13 cellular contexts compared by ENCODE assay signal in the genomic region with DNA sequence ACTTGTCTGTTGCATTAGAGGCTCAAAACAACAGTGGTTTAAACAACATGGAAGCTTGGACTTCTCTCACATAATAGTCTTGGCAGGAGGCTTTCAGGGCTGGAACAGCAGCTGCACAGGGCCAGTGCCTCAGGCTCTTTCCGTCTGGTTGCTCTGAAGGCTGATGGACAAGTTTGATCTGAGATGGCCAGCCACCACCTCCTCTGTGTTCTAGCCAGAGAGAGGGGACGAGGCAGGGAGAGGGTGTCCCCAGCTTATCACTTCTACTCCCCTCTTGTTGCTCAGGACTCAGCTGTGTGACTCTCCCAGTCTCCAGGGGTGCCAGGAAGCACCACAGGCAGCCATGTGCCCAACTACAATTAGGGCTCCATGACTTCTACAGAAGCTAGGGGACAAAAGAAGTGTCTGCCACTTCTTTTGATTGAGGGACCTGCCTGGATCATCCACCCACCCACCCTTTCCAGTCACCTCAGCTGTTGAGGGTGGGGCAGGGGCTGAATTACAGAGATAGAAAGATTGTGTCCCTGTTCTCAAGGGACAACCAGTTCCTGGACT. TPM values are rescaled to one million over a fixed set of nuclear protein-coding genes. Genes with fewer than 3 reads are reported as not detected.
DNase-seq lines count a peak whose midpoint lies in the region; FAIRE-seq and TF ChIP-seq lines count a peak whose summit lies in the region.
"Had no signal": no experiment of that assay in that cellular context is flagged by ENCODE, and none has a peak within 500 bp of the region (broad histone marks: within the 10 kb centered on the region; RNA-seq: fewer than 3 reads in every experiment).

No MANE protein-coding gene starts in this region.

- H3K9ac ChIP-seq in H9 (ENCODE audit: extremely low read depth, insufficient read length, low read length), result no peak overlapping the region
- H3K9ac ChIP-seq in endothelial cell of umbilical vein (replicated peaks; ENCODE audit: extremely low read depth, insufficient read depth, low read length), result peak overlapping the region; percentile 76
- no peak overlapping the region for H3K9ac ChIP-seq in neural progenitor cell

- H3K18ac ChIP-seq in H9 (ENCODE audit: insufficient read length, low read depth, low read length), result peak overlapping the region; percentile 43

- no CpG with 5 or more reads among the region's 2 CpGs for WGBS in H9 (ENCODE audit: extremely low coverage, insufficient read length, low lambda C conversion rate)
- 72 to 88% (median 77%) methylated on average over 2 of the region's 2 CpGs for WGBS in ovary, 3 donors

- H3K23ac ChIP-seq in H9 (ENCODE audit: insufficient read length, low read depth, low read length), result no peak overlapping the region

- H3K79me1 ChIP-seq in H9 (ENCODE audit: insufficient read depth, low read depth, low read length, poor library complexity, severe bottlenecking), result no peaks in the 10 kb centered on the region

- TF ChIP-seq CTCF in BE2C (IDR thresholded peaks at IDR 0.05; ENCODE audit: low read depth, low read length), result no peak
- no peak for TF ChIP-seq CTCF in H9 (conservative IDR thresholded peaks at IDR 0.05)
- TF ChIP-seq CTCF in endothelial cell of umbilical vein (IDR thresholded peaks at IDR 0.05; ENCODE audit: extremely low read depth in 1 of 2, insufficient read depth in 1 of 2, low read depth in 1 of 2, low read length in 2 of 2), result no peak
- no peak for TF ChIP-seq CTCF in neural progenitor cell (IDR thresholded peaks at IDR 0.05)
- TF ChIP-seq CTCF in ovary (IDR thresholded peaks at IDR 0.05), result no peak

- BruUV-seq in endothelial cell of umbilical vein (replicated peaks; lab: Mats Ljungman, UMichigan), result no TSS peak

- H3K36me3 ChIP-seq in BE2C (no peaks in the 10 kb centered on the region), endothelial cell of umbilical vein (ENCODE audit: control insufficient read depth in 2 of 2, extremely low read depth in 1 of 2, insufficient read depth in 2 of 2, low read length in 2 of 2) (no peaks in the 10 kb centered on the region), neural progenitor cell (no peaks in the 10 kb centered on the region), ovary (no peaks in the 10 kb centered on the region)

- no peak overlapping the region for H4K8ac ChIP-seq in H9 (replicated peaks; ENCODE audit: insufficient read length, low read depth, low read length)

- H3K27ac ChIP-seq in H9 (ENCODE audit: insufficient read length, low read depth, low read length) (peak overlapping the region; percentile 60), endothelial cell of umbilical vein (ENCODE audit: insufficient read depth, low read depth, low read length) (peak overlapping the region; percentile 98), neural progenitor cell (no peak overlapping the region), ovary (no peak overlapping the region)

- no peaks in the 10 kb centered on the region for H3K27me3 ChIP-seq in BE2C
- no peaks in the 10 kb centered on the region for H3K27me3 ChIP-seq in H9 (ENCODE audit: insufficient read depth, low read length)
- H3K27me3 ChIP-seq in endothelial cell of umbilical vein (ENCODE audit: control insufficient read depth in 2 of 2, insufficient read depth in 2 of 2, low read length in 2 of 2), result no peaks in the 10 kb centered on the region
- H3K27me3 ChIP-seq in neural progenitor cell, result no peaks in the 10 kb centered on the region
- H3K27me3 ChIP-seq in ovary, result no peaks in the 10 kb centered on the region

- no peaks in the 10 kb centered on the region for H3K9me1 ChIP-seq in endothelial cell of umbilical vein (replicated peaks; ENCODE audit: control insufficient read depth, extremely low read depth, insufficient read depth, low read length)

- CTCF ChIA-PET in endothelial cell of umbilical vein (lab: Charles Lee), result interaction anchor here (0.7 to 7.8 kb wide), 9 partner anchors 12 to 153 kb away, joined by 3 to 163 read pairs (median 3); no protein-coding TSS in a partner anchor

- H4K20me1 ChIP-seq in H9 (ENCODE audit: control insufficient read depth, insufficient read depth, insufficient read length) (no peaks in the 10 kb centered on the region), endothelial cell of umbilical vein (replicated peaks; ENCODE audit: control insufficient read depth, extremely low read depth, insufficient read depth, low read length) (no peaks in the 10 kb centered on the region), neural progenitor cell (ENCODE audit: low read depth) (no peaks in the 10 kb centered on the region)

- peak overlapping the region; percentile 17 for H3K4me2 ChIP-seq in H9 (ENCODE audit: insufficient read depth, insufficient read length, low read length)
- peak overlapping the region; percentile 68 for H3K4me2 ChIP-seq in endothelial cell of umbilical vein (ENCODE audit: insufficient read depth, low read length)
- H3K4me2 ChIP-seq in neural progenitor cell, result peak overlapping the region; percentile 65

- H3K79me2 ChIP-seq in H9 (ENCODE audit: insufficient read depth, low read length) (no peaks in the 10 kb centered on the region), endothelial cell of umbilical vein (ENCODE audit: control insufficient read depth, insufficient read depth, low read length) (no peaks in the 10 kb centered on the region), neural progenitor cell (ENCODE audit: low read depth) (no peaks in the 10 kb centered on the region)

- H3K27ac Mint-ChIP-seq in H9 (peak overlapping the region; percentile 95 to 98 (median 97)), neural progenitor cell (peak overlapping the region; percentile 85)
- H3K27ac Mint-ChIP-seq: CD14-positive monocyte had no signal

- DNase-seq in BE2C (peak; percentile 76), H9 (no peak), endothelial cell of umbilical vein (ENCODE audit: low read depth, low spot score) (peak; percentile 19), neural progenitor cell (ENCODE audit: low spot score) (no peak), NCI-H1105 (lab: John Stamatoyannopoulos, UW) (no peak), ovary (no peak), HuH-7.5 (ENCODE audit: low spot score) (no peak)
- DNase-seq in activated naive CD4-positive, alpha-beta T cell treated with Interleukin-2 at 50 U/mL for 16 hours, result no peak
- DNase-seq: MV-4-11; naive thymus-derived CD8-positive, alpha-beta T cell; SIG-M5 had no signal

- no peak overlapping the region for H2BK15ac ChIP-seq in H9 (ENCODE audit: low read depth, low read length)

- H3K9me3 Mint-ChIP-seq in H9 (no peaks in the 10 kb centered on the region), neural progenitor cell (no peaks in the 10 kb centered on the region)

- no peak for TF ChIP-seq EP300 in ovary (IDR thresholded peaks at IDR 0.05)

- peak overlapping the region; percentile 36 for H2BK5ac ChIP-seq in H9 (ENCODE audit: insufficient read length, low read length)

- intact Hi-C loops in endothelial cell of umbilical vein (cut with micrococcal nuclease) (loop anchor here (1.0 to 10.0 kb wide), 2 partner anchors 21 to 879 kb away; a partner anchor contains a TSS), ovary (cut with DNase I) (no loop called here)

- no peak overlapping the region for H2AK5ac ChIP-seq in H9 (ENCODE audit: insufficient read length, low read length)

- no peak for FAIRE-seq in endothelial cell of umbilical vein (lab: Jason Lieb, UNC)

- H3K4me3 Mint-ChIP-seq in H9 (no peak overlapping the region), neural progenitor cell (no peak overlapping the region)
- H3K4me3 Mint-ChIP-seq: naive thymus-derived CD8-positive, alpha-beta T cell had no signal

- H2AFZ ChIP-seq in H9 (ENCODE audit: low read length) (no peak overlapping the region), endothelial cell of umbilical vein (ENCODE audit: low read depth, low read length) (peak overlapping the region; percentile 81), neural progenitor cell (replicated peaks) (peak overlapping the region; percentile 65)

- H3F3A ChIP-seq in neural progenitor cell (ENCODE audit: low read depth), result peaks cover 17% of the 10 kb centered on the region

- no peaks in the 10 kb centered on the region for H3K9me3 ChIP-seq in BE2C
- no peaks in the 10 kb centered on the region for H3K9me3 ChIP-seq in H9 (ENCODE audit: control insufficient read depth, low read depth, low read length)
- no peaks in the 10 kb centered on the region for H3K9me3 ChIP-seq in endothelial cell of umbilical vein (replicated peaks; ENCODE audit: control insufficient read depth, insufficient read depth, low read length)
- H3K9me3 ChIP-seq in neural progenitor cell (ENCODE audit: low read depth), result no peaks in the 10 kb centered on the region
- H3K9me3 ChIP-seq in ovary, result no peaks in the 10 kb centered on the region

- no peak for TF ChIP-seq POLR2A in endothelial cell of umbilical vein (IDR thresholded peaks at IDR 0.05; ENCODE audit: low read depth, low read length)
- no peak for TF ChIP-seq POLR2A in ovary (IDR thresholded peaks at IDR 0.05)

- H3K56ac ChIP-seq in H9 (ENCODE audit: insufficient read length, low read depth, low read length), result no peak overlapping the region

- H3K23me2 ChIP-seq in H9 (ENCODE audit: insufficient read length, low read depth, low read length, poor library complexity, severe bottlenecking), result no peaks in the 10 kb centered on the region

- H3K27me3 Mint-ChIP-seq in H9 (ENCODE audit: low read depth) (peaks cover 4% of the 10 kb centered on the region), neural progenitor cell (ENCODE audit: insufficient read depth, low read depth) (peaks cover 7% of the 10 kb centered on the region)

- H3K4me1 ChIP-seq in BE2C, result peaks cover 24% of the 10 kb centered on the region
- H3K4me1 ChIP-seq in H9 (ENCODE audit: insufficient read depth, low read length), result peaks cover 38% of the 10 kb centered on the region
- peaks cover 31% of the 10 kb centered on the region for H3K4me1 ChIP-seq in endothelial cell of umbilical vein (ENCODE audit: control insufficient read depth, extremely low read depth, insufficient read depth, low read length)
- peaks cover 36% of the 10 kb centered on the region for H3K4me1 ChIP-seq in neural progenitor cell
- H3K4me1 ChIP-seq in ovary (ENCODE audit: insufficient read depth), result peaks cover 5% of the 10 kb centered on the region

- H3K4me3 ChIP-seq in BE2C (ENCODE audit: low read depth, low read length) (no peak overlapping the region), endothelial cell of umbilical vein (replicated peaks in 1 of 3; ENCODE audit: insufficient read depth in 1 of 3, low read depth in 1 of 3, low read length in 3 of 3) (no peak overlapping the region), neural progenitor cell (no peak overlapping the region), ovary (no peak overlapping the region)

- no peak overlapping the region for H3T11ph ChIP-seq in H9 (ENCODE audit: low read length)

- POLR2A ChIA-PET in endothelial cell of umbilical vein (lab: Charles Lee), result no interaction called here

- no peak overlapping the region for H2BK12ac ChIP-seq in H9 (ENCODE audit: insufficient read length, low read depth, low read length)

- H3K36me3 Mint-ChIP-seq in H9 (ENCODE audit: insufficient read depth in 1 of 3, low read depth in 3 of 3) (no peaks in the 10 kb centered on the region; a peak in 1 of 7 replicates), neural progenitor cell (no peaks in the 10 kb centered on the region)
- H3K36me3 Mint-ChIP-seq: CD14-positive monocyte; naive thymus-derived CD8-positive, alpha-beta T cell had no signal

- dilution Hi-C loops in endothelial cell of umbilical vein (cut with MboI; ENCODE audit: extremely low pct_ligation_motif_present, low sequenced_read_pairs), result no loop called here

- H2BK120ac ChIP-seq in H9 (ENCODE audit: low read depth, low read length, poor library complexity, severe bottlenecking), result no peak overlapping the region

- H3K4me1 Mint-ChIP-seq in H9, result peaks cover 70 to 78% of the 10 kb centered on the region in 2 experiments
- H3K4me1 Mint-ChIP-seq in neural progenitor cell, result peaks cover 43% of the 10 kb centered on the region

- no peak overlapping the region for H4K91ac ChIP-seq in H9 (ENCODE audit: insufficient read length, low read depth, low read length)

- no peak overlapping the region for H4K5ac ChIP-seq in H9 (ENCODE audit: insufficient read length, low read depth, low read length)

- no peak overlapping the region for H2BK20ac ChIP-seq in H9 (ENCODE audit: low read depth, low read length, poor library complexity, severe bottlenecking)

- peak overlapping the region; percentile 30 for H3K14ac ChIP-seq in H9 (ENCODE audit: insufficient read depth, low read length)

- no peak overlapping the region for H3K4ac ChIP-seq in H9 (ENCODE audit: low read depth, low read length)

RNA-seq across cellular contexts. Expression of a gene that starts 46.6 kb away (rescaled TPM):
- polyA plus RNA-seq in BE2C (2012; ENCODE audit: insufficient read depth, insufficient read length, low read depth), result not detected
- total RNA-seq in H9 (2021) (not detected in 2 replicates), endothelial cell of umbilical vein (not detected in 2 replicates), neural progenitor cell (ENCODE audit: low replicate concordance) (not detected in 2 replicates), ovary (1 to 10 TPM; 1.4 to 4.5 (median 2.8) TPM)
- polyA plus RNA-seq in endothelial cell of umbilical vein (not detected in 2 replicates), ovary (1 to 10 TPM in 1 of 2 donors, under 1 TPM in 1; 0.32 to 3.4 TPM)
- polyA plus RNA-seq in endothelial cell of umbilical vein (2011; cell fraction: cytosol; rRNA removed), result not detected in 2 replicates
- not detected in 2 replicates for polyA plus RNA-seq in endothelial cell of umbilical vein (2011; cell fraction: nucleus; rRNA removed)
- polyA plus RNA-seq in endothelial cell of umbilical vein (2012), result not detected in 2 replicates
- not detected in 2 replicates for polyA minus RNA-seq in endothelial cell of umbilical vein
- polyA minus RNA-seq in endothelial cell of umbilical vein (2011; cell fraction: cytosol; rRNA and poly(A)+ RNA removed), result not detected
- not detected in 2 replicates for polyA minus RNA-seq in endothelial cell of umbilical vein (2011; cell fraction: nucleus; rRNA and poly(A)+ RNA removed)
- total RNA-seq: G401; naive thymus-derived CD8-positive, alpha-beta T cell had no signal
- polyA plus RNA-seq: CD14-positive monocyte; naive thymus-derived CD8-positive, alpha-beta T cell had no signal

RNA-seq across cellular contexts. Expression of a gene that starts 56.3 kb away (rescaled TPM):
- polyA plus RNA-seq in BE2C (2012; ENCODE audit: insufficient read depth, insufficient read length, low read depth), result 337 TPM
- 58.3 and 61.1 TPM in 2 replicates for total RNA-seq in H9 (2021)
- 41.6 and 43.3 TPM in 2 replicates for total RNA-seq in endothelial cell of umbilical vein
- 67.5 and 78.4 TPM in 2 replicates for polyA plus RNA-seq in endothelial cell of umbilical vein
- 82.7 and 95.4 TPM in 2 replicates for polyA plus RNA-seq in endothelial cell of umbilical vein (2011; cell fraction: cytosol; rRNA removed)
- 56.4 and 61.2 TPM in 2 replicates for polyA plus RNA-seq in endothelial cell of umbilical vein (2011; cell fraction: nucleus; rRNA removed)
- 48.8 and 54.3 TPM in 2 replicates for polyA plus RNA-seq in endothelial cell of umbilical vein (2012)
- polyA minus RNA-seq in endothelial cell of umbilical vein, result 51.6 and 70.4 TPM in 2 replicates
- 44.9 TPM for polyA minus RNA-seq in endothelial cell of umbilical vein (2011; cell fraction: cytosol; rRNA and poly(A)+ RNA removed)
- 18.7 and 25.5 TPM in 2 replicates for polyA minus RNA-seq in endothelial cell of umbilical vein (2011; cell fraction: nucleus; rRNA and poly(A)+ RNA removed)
- total RNA-seq in neural progenitor cell (ENCODE audit: low replicate concordance), result 19.8 and 33.7 TPM in 2 replicates
- 10 to 100 TPM; 24.9 to 48.7 (median 28.9) TPM for total RNA-seq in ovary
- 10 to 100 TPM; 13.6 to 26.2 TPM for polyA plus RNA-seq in ovary

Comparison
In these comparisons a context has a peak if more than half of its experiments do, and no peak if none do; other contexts are left out.
1. DNase-seq: peak in BE2C (single experiment) and endothelial cell of umbilical vein (single experiment); none in H9 (single experiment), neural progenitor cell (single experiment), NCI-H1105 (single experiment), ovary (0 of 5), HuH-7.5 (single experiment) and activated naive CD4-positive, alpha-beta T cell treated with Interleukin-2 at 50 U/mL for 16 hours (single experiment).
2. H3K27ac ChIP-seq: peak in H9 (single experiment) and endothelial cell of umbilical vein (single experiment); none in neural progenitor cell (single experiment) and ovary (0 of 2).
3. H3K4me2 ChIP-seq: peak in every context shown above with its lines; median percentile 68 in endothelial cell of umbilical vein; 65 in neural progenitor cell; 17 in H9.